1 cellular context compared by ENCODE assay signal in genomic region chr17:37111329-37111728, GRCh38.
TF ChIP-seq lines count a peak whose summit lies in the region.

No MANE protein-coding gene starts in this region.

TF ChIP-seq in GM23338, 12 proteins besides CTCF, POLR2A, EP300 and RAD21 (continued from another document):
- TF ChIP-seq, protein P1, sequence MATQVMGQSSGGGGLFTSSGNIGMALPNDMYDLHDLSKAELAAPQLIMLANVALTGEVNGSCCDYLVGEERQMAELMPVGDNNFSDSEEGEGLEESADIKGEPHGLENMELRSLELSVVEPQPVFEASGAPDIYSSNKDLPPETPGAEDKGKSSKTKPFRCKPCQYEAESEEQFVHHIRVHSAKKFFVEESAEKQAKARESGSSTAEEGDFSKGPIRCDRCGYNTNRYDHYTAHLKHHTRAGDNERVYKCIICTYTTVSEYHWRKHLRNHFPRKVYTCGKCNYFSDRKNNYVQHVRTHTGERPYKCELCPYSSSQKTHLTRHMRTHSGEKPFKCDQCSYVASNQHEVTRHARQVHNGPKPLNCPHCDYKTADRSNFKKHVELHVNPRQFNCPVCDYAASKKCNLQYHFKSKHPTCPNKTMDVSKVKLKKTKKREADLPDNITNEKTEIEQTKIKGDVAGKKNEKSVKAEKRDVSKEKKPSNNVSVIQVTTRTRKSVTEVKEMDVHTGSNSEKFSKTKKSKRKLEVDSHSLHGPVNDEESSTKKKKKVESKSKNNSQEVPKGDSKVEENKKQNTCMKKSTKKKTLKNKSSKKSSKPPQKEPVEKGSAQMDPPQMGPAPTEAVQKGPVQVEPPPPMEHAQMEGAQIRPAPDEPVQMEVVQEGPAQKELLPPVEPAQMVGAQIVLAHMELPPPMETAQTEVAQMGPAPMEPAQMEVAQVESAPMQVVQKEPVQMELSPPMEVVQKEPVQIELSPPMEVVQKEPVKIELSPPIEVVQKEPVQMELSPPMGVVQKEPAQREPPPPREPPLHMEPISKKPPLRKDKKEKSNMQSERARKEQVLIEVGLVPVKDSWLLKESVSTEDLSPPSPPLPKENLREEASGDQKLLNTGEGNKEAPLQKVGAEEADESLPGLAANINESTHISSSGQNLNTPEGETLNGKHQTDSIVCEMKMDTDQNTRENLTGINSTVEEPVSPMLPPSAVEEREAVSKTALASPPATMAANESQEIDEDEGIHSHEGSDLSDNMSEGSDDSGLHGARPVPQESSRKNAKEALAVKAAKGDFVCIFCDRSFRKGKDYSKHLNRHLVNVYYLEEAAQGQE (IDR thresholded peaks at IDR 0.05; ENCODE audit: unreplicated experiment) = no peak
